Comparison of ENCODE assay signal across 8 cellular contexts in the genomic region with DNA sequence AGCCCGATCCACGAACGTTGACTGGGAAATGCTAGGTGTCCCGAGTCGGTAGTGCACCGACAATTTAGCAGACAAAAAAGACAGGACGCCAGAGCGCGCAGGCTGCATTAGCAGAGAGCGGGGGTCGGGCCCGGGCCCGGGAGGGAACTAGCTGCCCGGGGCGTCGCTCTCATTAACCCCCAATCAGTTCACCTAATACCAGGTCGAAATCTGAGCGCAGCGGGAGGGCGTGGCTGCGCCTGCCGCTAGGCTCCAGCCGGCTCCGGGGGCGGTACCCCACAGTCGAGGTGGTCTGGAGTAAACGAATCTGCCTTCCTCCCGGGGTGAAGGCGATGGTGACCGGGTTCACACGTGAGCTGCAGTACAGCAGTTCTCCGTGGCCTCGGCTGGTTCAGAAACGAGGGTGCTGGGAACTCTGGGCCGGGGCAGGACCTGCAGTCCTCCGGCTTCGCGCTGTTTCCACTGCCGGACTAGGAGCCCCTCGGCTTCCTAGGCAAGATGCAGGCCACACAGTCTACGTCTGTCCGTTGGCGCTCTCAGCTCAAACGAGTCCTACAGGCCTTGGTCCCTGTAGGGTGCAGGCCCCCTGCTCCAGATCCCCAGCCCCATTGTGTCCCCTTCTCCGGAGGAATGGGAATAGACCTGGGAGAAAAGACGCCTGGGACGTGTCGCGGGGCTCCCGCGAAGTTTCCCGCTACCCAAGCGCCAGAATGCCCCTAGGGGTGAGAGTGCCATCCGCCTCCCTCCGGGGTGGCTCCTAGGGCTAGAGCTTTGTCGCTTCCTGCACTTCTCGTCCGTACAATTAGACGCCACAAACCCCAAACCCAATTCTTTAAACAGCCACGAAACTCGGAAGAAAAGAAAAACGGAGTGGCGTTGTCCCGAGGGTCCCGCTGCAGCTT. TPM values are rescaled to one million over a fixed set of nuclear protein-coding genes. Genes with fewer than 3 reads are reported as not detected.
A peak's percentile ranks its signal among the peaks of the same experiment; 100 is the strongest.
DNase-seq lines count a peak whose midpoint lies in the region; ATAC-seq, FAIRE-seq and TF ChIP-seq lines count a peak whose summit lies in the region.

No MANE protein-coding gene starts in this region.

- H3K9me3 ChIP-seq in BE2C = no peaks in the 10 kb centered on the region
- no peaks in the 10 kb centered on the region for H3K9me3 ChIP-seq in PC-9 (ENCODE audit: insufficient read depth, low read depth)
- no peaks in the 10 kb centered on the region for H3K9me3 ChIP-seq in small intestine (ENCODE audit: control insufficient read depth, low read depth)

- DNase-seq in BE2C = peak; percentile 8
- DNase-seq in PC-9 = peak; percentile 29 to 48
- DNase-seq in activated effector memory CD4-positive, alpha-beta T cell treated with Interleukin-2 at 50 U/mL for 16 hours = peak; percentile 44
- peak; percentile 50 for DNase-seq in left ventricle myocardium superior
- no peak for DNase-seq in small intestine
- no peak for DNase-seq in epidermal melanocyte (ENCODE audit: insufficient read length, low spot score)

- H3K36me3 ChIP-seq in BE2C (no peaks in the 10 kb centered on the region), PC-9 (ENCODE audit: low read depth) (no peaks in the 10 kb centered on the region), small intestine (ENCODE audit: control insufficient read depth in 2 of 2, insufficient read depth in 2 of 2, low read length in 2 of 2) (no peaks in the 10 kb centered on the region)

- no peaks in the 10 kb centered on the region for H3F3A ChIP-seq in PC-9 (ENCODE audit: insufficient read depth, low read depth)

- POLR2A ChIA-PET in PC-9 (lab: Charles Lee; ENCODE audit: unreplicated experiment) = no interaction called here

- no peaks in the 10 kb centered on the region for H3K9me2 ChIP-seq in PC-9 (ENCODE audit: insufficient read depth)

- WGBS in small intestine, 3 donors = 1 to 2% (median 1%) methylated on average over 62 to 65 of the region's 65 CpGs

- no peak for TF ChIP-seq CTCF in BE2C (IDR thresholded peaks at IDR 0.05; ENCODE audit: low read depth, low read length)
- no peak for TF ChIP-seq CTCF in PC-9 (conservative IDR thresholded peaks at IDR 0.05)

- no peak for FAIRE-seq in small intestine (lab: Jason Lieb, UNC)

- H3K27me3 ChIP-seq in BE2C (peaks cover 94% of the 10 kb centered on the region), PC-9 (ENCODE audit: insufficient read depth, low read depth) (peaks cover 37% of the 10 kb centered on the region; the same call in 1 of the 2 replicates), small intestine (ENCODE audit: control insufficient read depth in 2 of 2, insufficient read depth in 2 of 2, low read length in 2 of 2) (peaks cover 5 to 26% of the 10 kb centered on the region in 2 donors)

- TF ChIP-seq POLR2A in GM18951 (IDR thresholded peaks at IDR 0.05; ENCODE audit: extremely low read depth, insufficient read depth, insufficient read length) = peak; percentile 64

- CTCF ChIA-PET in PC-9 (lab: Charles Lee) = interaction anchor here (0.7 kb wide), 1 partner anchor 187 kb away, joined by 7 read pairs; no protein-coding TSS in a partner anchor

- H3K4me2 ChIP-seq in PC-9 = peak overlapping the region; percentile 93

- H3K4me3 ChIP-seq in BE2C (ENCODE audit: low read depth, low read length) (peak overlapping the region; percentile 36), PC-9 (peak overlapping the region; percentile 78), small intestine (ENCODE audit: low read depth in 1 of 2, low read length in 2 of 2) (peak overlapping the region; percentile 46 to 58)

- H3K4me1 ChIP-seq in BE2C (no peaks in the 10 kb centered on the region), PC-9 (replicated peaks; ENCODE audit: insufficient read depth) (peaks cover 18% of the 10 kb centered on the region; the same call in 1 of the 2 replicates), small intestine (ENCODE audit: control insufficient read depth in 2 of 2, insufficient read depth in 1 of 2, low read depth in 1 of 2, low read length in 1 of 2) (peaks cover 0 to 7% of the 10 kb centered on the region in 2 donors)

- intact Hi-C loops in PC-9 (cut with micrococcal nuclease; ENCODE audit: unreplicated experiment) = no loop called here
- intact Hi-C loops in left ventricle myocardium superior (cut with micrococcal nuclease) = no loop called here

- peak; percentile 26 for ATAC-seq in HG03280 (IDR thresholded peaks at IDR 0.05; ENCODE audit: unreplicated experiment)
- peak; percentile 11 for ATAC-seq in left ventricle myocardium superior

- H4K20me1 ChIP-seq in PC-9 (ENCODE audit: insufficient read depth) = no peaks in the 10 kb centered on the region

- H2AFZ ChIP-seq in PC-9 = peak overlapping the region; percentile 83

- H3K79me2 ChIP-seq in PC-9 (ENCODE audit: low read depth) = no peaks in the 10 kb centered on the region

- in situ Hi-C loops in GM18951 (cut with MboI; ENCODE audit: low sequenced_read_pairs, unreplicated experiment) = loop anchor here (10.0 kb wide), 1 partner anchor 100 kb away; no protein-coding TSS in a partner anchor

- H3K27ac ChIP-seq in PC-9 = no peak overlapping the region
- H3K27ac ChIP-seq in small intestine (ENCODE audit: low read depth in 1 of 2, low read length in 1 of 2) = peak overlapping the region; percentile 80 to 87

- BruUV-seq in PC-9 (replicated peaks; lab: Mats Ljungman, UMichigan) = no TSS peak

RNA-seq across cellular contexts. Expression of a gene that starts 2.0 kb away (rescaled TPM):
- not detected for polyA plus RNA-seq in BE2C (2012; ENCODE audit: insufficient read depth, insufficient read length, low read depth)
- 0.35 and 0.53 TPM in 2 replicates for total RNA-seq in PC-9 (2021)
- 0.30 TPM for total RNA-seq in left ventricle myocardium superior
- polyA plus RNA-seq in small intestine = 1 to 10 TPM; 2.5 to 3.0 (median 2.7) TPM

Comparison
In these comparisons a context has a peak if more than half of its experiments do, and no peak if none do; other contexts are left out.
1. DNase-seq: peak in BE2C (single experiment), PC-9 (2 of 2), activated effector memory CD4-positive, alpha-beta T cell treated with Interleukin-2 at 50 U/mL for 16 hours (single experiment) and left ventricle myocardium superior (single experiment); none in small intestine (single experiment) and epidermal melanocyte (single experiment).
2. Peak in every context shown above with its lines, with median percentiles within 50 percentile points of each other: H3K4me3 ChIP-seq.